ENCODE assay signal across 8 cellular contexts in the genomic region with DNA sequence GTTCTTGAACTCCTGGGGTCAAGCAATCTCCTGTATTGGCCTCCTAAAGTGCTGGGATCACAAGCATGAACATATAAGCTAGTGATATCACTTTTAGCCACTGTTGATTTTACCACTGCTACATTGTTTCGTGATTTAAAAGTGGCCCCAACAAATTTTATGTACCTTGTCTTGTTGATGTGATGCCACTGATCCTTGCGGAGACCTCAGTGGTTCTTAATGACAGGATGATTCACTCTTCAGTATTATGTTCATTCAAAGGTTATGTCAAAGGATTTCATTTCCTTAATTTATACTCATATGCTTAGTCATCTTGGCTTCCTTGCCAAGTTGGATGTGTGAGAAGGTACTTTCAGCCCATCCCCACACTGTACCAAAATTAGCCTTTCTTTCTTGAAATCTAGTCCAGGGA. TPM values are rescaled to one million over a fixed set of nuclear protein-coding genes. Genes with fewer than 3 reads are reported as not detected.
DNase-seq lines count a peak whose midpoint lies in the region; ATAC-seq, FAIRE-seq and TF ChIP-seq lines count a peak whose summit lies in the region.

No MANE protein-coding gene starts in this region.

- peaks cover 16% of the 10 kb centered on the region for H3K4me1 ChIP-seq in A549
- H3K4me1 ChIP-seq in Panc1 (ENCODE audit: control insufficient read depth, insufficient read depth, low read length): peaks cover 9% of the 10 kb centered on the region; the same call in 1 of the 2 replicates

- CTCF ChIA-PET in A549 (lab: Yijun Ruan, JAX): no interaction called here
- CTCF ChIA-PET in Panc1 (lab: Charles Lee): interaction anchor here (0.9 kb wide), 1 partner anchor 277 kb away, joined by 4 read pairs; no protein-coding TSS in a partner anchor

- no peak overlapping the region for H3K4me3 ChIP-seq in A549
- H3K4me3 ChIP-seq in Panc1 (ENCODE audit: low read depth in 2 of 2, low read length in 2 of 2): no peak overlapping the region
- no peak overlapping the region for H3K4me3 ChIP-seq in fibroblast of mammary gland (ENCODE audit: control insufficient read depth, low read depth, low read length)
- H3K4me3 ChIP-seq in coronary artery: no peak overlapping the region

- no TSS peak for BruUV-seq in Panc1 (replicated peaks; lab: Mats Ljungman, UMichigan)

- 5% methylated on average over 2 of the region's 2 CpGs for WGBS in A549 (ENCODE audit: missing lambda C conversion rate)

- no peak for TF ChIP-seq RAD21 in A549 (conservative IDR thresholded peaks at IDR 0.05 in 1 of 2, IDR thresholded peaks at IDR 0.05 in 1 of 2)

- POLR2A ChIA-PET in A549 (lab: Yijun Ruan, JAX) (no interaction called here), Panc1 (lab: Charles Lee) (no interaction called here)

- H3K27ac ChIP-seq in A549: peak overlapping the region; percentile 51 to 64; a peak in 5 of 6 replicates
- no peak overlapping the region for H3K27ac ChIP-seq in Panc1 (ENCODE audit: low read length)
- no peak overlapping the region for H3K27ac ChIP-seq in coronary artery

- no peak for TF ChIP-seq EP300 in A549 (IDR thresholded peaks at IDR 0.05)

- in situ Hi-C loops in Panc1 (cut with HindIII; ENCODE audit: low pct_unique_long_range_greater_than_20kb, low sequenced_read_pairs): no loop called here

- no peaks in the 10 kb centered on the region for H3K27me3 ChIP-seq in Panc1 (ENCODE audit: control insufficient read depth, insufficient read depth, low read length)

- TF ChIP-seq CTCF in A549 (IDR thresholded peaks at IDR 0.05): no peak
- TF ChIP-seq CTCF in Panc1 (IDR thresholded peaks at IDR 0.05): no peak
- TF ChIP-seq CTCF in fibroblast of mammary gland (conservative IDR thresholded peaks at IDR 0.05; ENCODE audit: control insufficient read depth, insufficient read depth, low read depth, low read length): no peak
- TF ChIP-seq CTCF in coronary artery (IDR thresholded peaks at IDR 0.05): no peak

- no peak for TF ChIP-seq POLR2A in A549 (IDR thresholded peaks at IDR 0.05; ENCODE audit: low read length)

- peak; percentile 2 to 67 for DNase-seq in A549 (ENCODE audit: low read depth in 1 of 2, low spot score in 1 of 2)
- DNase-seq in Panc1 (ENCODE audit: low read depth, low spot score): peak; percentile 88
- peak; percentile 90 for DNase-seq in fibroblast of mammary gland (ENCODE audit: low read depth)
- DNase-seq in activated gamma-delta T cell treated with Interleukin-2 at 50 U/mL for 16 hours: no peak
- DNase-seq in coronary artery (ENCODE audit: low spot score): no peak

- FAIRE-seq in A549 (lab: Jason Lieb, UNC): no peak

- ATAC-seq in A549 (peak; percentile 34 to 76), GM18502 (IDR thresholded peaks at IDR 0.05; ENCODE audit: poor library complexity, unreplicated experiment) (peak; percentile 42), Panc1 (peak; percentile 91), HG03342 (IDR thresholded peaks at IDR 0.05; ENCODE audit: unreplicated experiment) (no peak), HG02623 (IDR thresholded peaks at IDR 0.05; ENCODE audit: unreplicated experiment) (no peak)

- H3K9me3 ChIP-seq in A549 (no peaks in the 10 kb centered on the region), Panc1 (ENCODE audit: control insufficient read depth, insufficient read depth, low read depth, low read length) (no peaks in the 10 kb centered on the region)

- H3K4me2 ChIP-seq in A549: peak overlapping the region; percentile 72

- no peaks in the 10 kb centered on the region for H3K36me3 ChIP-seq in Panc1 (ENCODE audit: control insufficient read depth, insufficient read depth, low read length)

- intact Hi-C loops in Panc1 (cut with micrococcal nuclease; ENCODE audit: unreplicated experiment): no loop called here

TF ChIP-seq in A549, 52 proteins besides CTCF, POLR2A, EP300 and RAD21:
- TF ChIP-seq JUNB (IDR thresholded peaks at IDR 0.05) (peak; percentile 48; the same call in 1 of the 2 replicates), FOSL2 (IDR thresholded peaks at IDR 0.05) (0 out of 2 replicates have a peak, but pooled peaks have one; percentile 36), FOSL2 (CRISPR knock-in tag; IDR thresholded peaks at IDR 0.05) (peak; percentile 62), TFCP2L1 (CRISPR knock-in tag; IDR thresholded peaks at IDR 0.05) (no peak)

RNA-seq across cellular contexts. Expression of gene PRKACB, which starts 12.1 kb away (rescaled TPM):
- polyA plus RNA-seq in A549 (2011; rRNA removed): 15.3 and 17.9 TPM in 2 replicates
- 2.3 and 2.7 TPM in 2 replicates for polyA plus RNA-seq in A549 (2012; cell fraction: cytosol; rRNA removed)
- 1.2 and 2.0 TPM in 2 replicates for polyA plus RNA-seq in A549 (2012; cell fraction: nucleus; rRNA removed)
- 9.6 to 11.4 TPM (median 10.9 TPM) in 3 replicates for polyA plus RNA-seq in A549 (2017; fragmentation: RNase III; extraction: RNeasy Plus Mini Kit Qiagen cat#74134 plus additional on column Dnase treatment)
- polyA minus RNA-seq in A549 (2011; rRNA and poly(A)+ RNA removed): 7.8 and 8.0 TPM in 2 replicates
- 54.9 TPM for total RNA-seq in Panc1 (2021; ENCODE audit: unreplicated experiment)
- 16.6 TPM for polyA plus RNA-seq in Panc1 (2012; ENCODE audit: insufficient read length)

Comparison
In these comparisons a context has a peak if more than half of its experiments do, and no peak if none do; other contexts are left out.
1. ATAC-seq: peak in A549 (2 of 2), GM18502 (single experiment) and Panc1 (single experiment); none in HG03342 (single experiment) and HG02623 (single experiment).
2. DNase-seq: peak in A549 (2 of 2), Panc1 (single experiment) and fibroblast of mammary gland (single experiment); none in activated gamma-delta T cell treated with Interleukin-2 at 50 U/mL for 16 hours (single experiment) and coronary artery (single experiment).
3. H3K27ac ChIP-seq: peak in A549 (2 of 2); none in Panc1 (single experiment) and coronary artery (0 of 2).